1 cellular context compared by ENCODE assay signal in genomic region chr7:123538189-123538714, GRCh38.
A peak's percentile ranks its signal among the peaks of the same experiment; 100 is the strongest.
TF ChIP-seq lines count a peak whose summit lies in the region.

No MANE protein-coding gene starts in this region.

TF ChIP-seq in K562, 482 proteins besides CTCF, POLR2A, EP300 and RAD21 (continued from another document and continues in another):
- TF ChIP-seq, protein P1, sequence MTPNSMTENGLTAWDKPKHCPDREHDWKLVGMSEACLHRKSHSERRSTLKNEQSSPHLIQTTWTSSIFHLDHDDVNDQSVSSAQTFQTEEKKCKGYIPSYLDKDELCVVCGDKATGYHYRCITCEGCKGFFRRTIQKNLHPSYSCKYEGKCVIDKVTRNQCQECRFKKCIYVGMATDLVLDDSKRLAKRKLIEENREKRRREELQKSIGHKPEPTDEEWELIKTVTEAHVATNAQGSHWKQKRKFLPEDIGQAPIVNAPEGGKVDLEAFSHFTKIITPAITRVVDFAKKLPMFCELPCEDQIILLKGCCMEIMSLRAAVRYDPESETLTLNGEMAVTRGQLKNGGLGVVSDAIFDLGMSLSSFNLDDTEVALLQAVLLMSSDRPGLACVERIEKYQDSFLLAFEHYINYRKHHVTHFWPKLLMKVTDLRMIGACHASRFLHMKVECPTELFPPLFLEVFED (CRISPR knock-in tag; conservative IDR thresholded peaks at IDR 0.05) = no peak
- no peak for TF ChIP-seq HMG20A (CRISPR knock-in tag; conservative IDR thresholded peaks at IDR 0.05)
- TF ChIP-seq ZNF318 (IDR thresholded peaks at IDR 0.05; ENCODE audit: borderline replicate concordance in 1 of 2, low read depth in 1 of 2) = peak in 1 of 2 experiments; percentile 71; a peak in 2 of 4 replicates
- TF ChIP-seq, protein P2, sequence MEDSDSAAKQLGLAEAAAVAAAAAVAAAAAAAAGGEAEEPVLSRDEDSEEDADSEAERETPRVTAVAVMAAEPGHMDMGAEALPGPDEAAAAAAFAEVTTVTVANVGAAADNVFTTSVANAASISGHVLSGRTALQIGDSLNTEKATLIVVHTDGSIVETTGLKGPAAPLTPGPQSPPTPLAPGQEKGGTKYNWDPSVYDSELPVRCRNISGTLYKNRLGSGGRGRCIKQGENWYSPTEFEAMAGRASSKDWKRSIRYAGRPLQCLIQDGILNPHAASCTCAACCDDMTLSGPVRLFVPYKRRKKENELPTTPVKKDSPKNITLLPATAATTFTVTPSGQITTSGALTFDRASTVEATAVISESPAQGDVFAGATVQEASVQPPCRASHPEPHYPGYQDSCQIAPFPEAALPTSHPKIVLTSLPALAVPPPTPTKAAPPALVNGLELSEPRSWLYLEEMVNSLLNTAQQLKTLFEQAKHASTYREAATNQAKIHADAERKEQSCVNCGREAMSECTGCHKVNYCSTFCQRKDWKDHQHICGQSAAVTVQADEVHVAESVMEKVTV (CRISPR knock-in tag; IDR thresholded peaks at IDR 0.05) = no peak
- TF ChIP-seq MIER1 (IDR thresholded peaks at IDR 0.05; ENCODE audit: low read depth) = no peak
- TF ChIP-seq NCOA2 (IDR thresholded peaks at IDR 0.05; ENCODE audit: partially characterized antibody in 2 of 2) = peak in 1 of 2 experiments; percentile 60
- TF ChIP-seq, protein P3, sequence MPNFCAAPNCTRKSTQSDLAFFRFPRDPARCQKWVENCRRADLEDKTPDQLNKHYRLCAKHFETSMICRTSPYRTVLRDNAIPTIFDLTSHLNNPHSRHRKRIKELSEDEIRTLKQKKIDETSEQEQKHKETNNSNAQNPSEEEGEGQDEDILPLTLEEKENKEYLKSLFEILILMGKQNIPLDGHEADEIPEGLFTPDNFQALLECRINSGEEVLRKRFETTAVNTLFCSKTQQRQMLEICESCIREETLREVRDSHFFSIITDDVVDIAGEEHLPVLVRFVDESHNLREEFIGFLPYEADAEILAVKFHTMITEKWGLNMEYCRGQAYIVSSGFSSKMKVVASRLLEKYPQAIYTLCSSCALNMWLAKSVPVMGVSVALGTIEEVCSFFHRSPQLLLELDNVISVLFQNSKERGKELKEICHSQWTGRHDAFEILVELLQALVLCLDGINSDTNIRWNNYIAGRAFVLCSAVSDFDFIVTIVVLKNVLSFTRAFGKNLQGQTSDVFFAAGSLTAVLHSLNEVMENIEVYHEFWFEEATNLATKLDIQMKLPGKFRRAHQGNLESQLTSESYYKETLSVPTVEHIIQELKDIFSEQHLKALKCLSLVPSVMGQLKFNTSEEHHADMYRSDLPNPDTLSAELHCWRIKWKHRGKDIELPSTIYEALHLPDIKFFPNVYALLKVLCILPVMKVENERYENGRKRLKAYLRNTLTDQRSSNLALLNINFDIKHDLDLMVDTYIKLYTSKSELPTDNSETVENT (CRISPR knock-in tag; IDR thresholded peaks at IDR 0.05) = no peak
- TF ChIP-seq PTBP1 (IDR thresholded peaks at IDR 0.05; ENCODE audit: low read depth, low read length) = no peak
- no peak for TF ChIP-seq LARP7 (IDR thresholded peaks at IDR 0.05)
- TF ChIP-seq ZNF121 (CRISPR knock-in tag; conservative IDR thresholded peaks at IDR 0.05) = no peak
- TF ChIP-seq, protein P4, sequence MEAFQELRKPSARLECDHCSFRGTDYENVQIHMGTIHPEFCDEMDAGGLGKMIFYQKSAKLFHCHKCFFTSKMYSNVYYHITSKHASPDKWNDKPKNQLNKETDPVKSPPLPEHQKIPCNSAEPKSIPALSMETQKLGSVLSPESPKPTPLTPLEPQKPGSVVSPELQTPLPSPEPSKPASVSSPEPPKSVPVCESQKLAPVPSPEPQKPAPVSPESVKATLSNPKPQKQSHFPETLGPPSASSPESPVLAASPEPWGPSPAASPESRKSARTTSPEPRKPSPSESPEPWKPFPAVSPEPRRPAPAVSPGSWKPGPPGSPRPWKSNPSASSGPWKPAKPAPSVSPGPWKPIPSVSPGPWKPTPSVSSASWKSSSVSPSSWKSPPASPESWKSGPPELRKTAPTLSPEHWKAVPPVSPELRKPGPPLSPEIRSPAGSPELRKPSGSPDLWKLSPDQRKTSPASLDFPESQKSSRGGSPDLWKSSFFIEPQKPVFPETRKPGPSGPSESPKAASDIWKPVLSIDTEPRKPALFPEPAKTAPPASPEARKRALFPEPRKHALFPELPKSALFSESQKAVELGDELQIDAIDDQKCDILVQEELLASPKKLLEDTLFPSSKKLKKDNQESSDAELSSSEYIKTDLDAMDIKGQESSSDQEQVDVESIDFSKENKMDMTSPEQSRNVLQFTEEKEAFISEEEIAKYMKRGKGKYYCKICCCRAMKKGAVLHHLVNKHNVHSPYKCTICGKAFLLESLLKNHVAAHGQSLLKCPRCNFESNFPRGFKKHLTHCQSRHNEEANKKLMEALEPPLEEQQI (IDR thresholded peaks at IDR 0.05) = peak; percentile 72; the same call in 1 of the 2 replicates
- no peak for TF ChIP-seq U2AF2 (optimal IDR thresholded peaks at IDR 0.05; ENCODE audit: low read depth, low read length)
- no peak for TF ChIP-seq CSDE1 (IDR thresholded peaks at IDR 0.05)
- TF ChIP-seq SMARCC2 (IDR thresholded peaks at IDR 0.05; ENCODE audit: low read depth) = peak; percentile 95
- TF ChIP-seq, protein P5, sequence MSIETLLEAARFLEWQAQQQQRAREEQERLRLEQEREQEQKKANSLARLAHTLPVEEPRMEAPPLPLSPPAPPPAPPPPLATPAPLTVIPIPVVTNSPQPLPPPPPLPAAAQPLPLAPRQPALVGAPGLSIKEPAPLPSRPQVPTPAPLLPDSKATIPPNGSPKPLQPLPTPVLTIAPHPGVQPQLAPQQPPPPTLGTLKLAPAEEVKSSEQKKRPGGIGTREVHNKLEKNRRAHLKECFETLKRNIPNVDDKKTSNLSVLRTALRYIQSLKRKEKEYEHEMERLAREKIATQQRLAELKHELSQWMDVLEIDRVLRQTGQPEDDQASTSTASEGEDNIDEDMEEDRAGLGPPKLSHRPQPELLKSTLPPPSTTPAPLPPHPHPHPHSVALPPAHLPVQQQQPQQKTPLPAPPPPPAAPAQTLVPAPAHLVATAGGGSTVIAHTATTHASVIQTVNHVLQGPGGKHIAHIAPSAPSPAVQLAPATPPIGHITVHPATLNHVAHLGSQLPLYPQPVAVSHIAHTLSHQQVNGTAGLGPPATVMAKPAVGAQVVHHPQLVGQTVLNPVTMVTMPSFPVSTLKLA (conservative IDR thresholded peaks at IDR 0.05) = no peak; a peak in 1 of 4 replicates
- no peak for TF ChIP-seq MITF (IDR thresholded peaks at IDR 0.05)
- TF ChIP-seq RBM34 (IDR thresholded peaks at IDR 0.05; ENCODE audit: borderline replicate concordance, insufficient read depth, low read length) = no peak
- TF ChIP-seq, protein P6, sequence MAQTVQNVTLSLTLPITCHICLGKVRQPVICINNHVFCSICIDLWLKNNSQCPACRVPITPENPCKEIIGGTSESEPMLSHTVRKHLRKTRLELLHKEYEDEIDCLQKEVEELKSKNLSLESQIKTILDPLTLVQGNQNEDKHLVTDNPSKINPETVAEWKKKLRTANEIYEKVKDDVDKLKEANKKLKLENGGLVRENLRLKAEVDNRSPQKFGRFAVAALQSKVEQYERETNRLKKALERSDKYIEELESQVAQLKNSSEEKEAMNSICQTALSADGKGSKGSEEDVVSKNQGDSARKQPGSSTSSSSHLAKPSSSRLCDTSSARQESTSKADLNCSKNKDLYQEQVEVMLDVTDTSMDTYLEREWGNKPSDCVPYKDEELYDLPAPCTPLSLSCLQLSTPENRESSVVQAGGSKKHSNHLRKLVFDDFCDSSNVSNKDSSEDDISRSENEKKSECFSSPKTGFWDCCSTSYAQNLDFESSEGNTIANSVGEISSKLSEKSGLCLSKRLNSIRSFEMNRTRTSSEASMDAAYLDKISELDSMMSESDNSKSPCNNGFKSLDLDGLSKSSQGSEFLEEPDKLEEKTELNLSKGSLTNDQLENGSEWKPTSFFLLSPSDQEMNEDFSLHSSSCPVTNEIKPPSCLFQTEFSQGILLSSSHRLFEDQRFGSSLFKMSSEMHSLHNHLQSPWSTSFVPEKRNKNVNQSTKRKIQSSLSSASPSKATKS (CRISPR knock-in tag; IDR thresholded peaks at IDR 0.05) = no peak
- TF ChIP-seq E4F1 (CRISPR knock-in tag; IDR thresholded peaks at IDR 0.05; ENCODE audit: borderline replicate concordance) = no peak
- peak; percentile 19; the same call in 1 of the 2 replicates for TF ChIP-seq NFIC (IDR thresholded peaks at IDR 0.05)
- no peak for TF ChIP-seq OTX1 (CRISPR knock-in tag; IDR thresholded peaks at IDR 0.05)
- TF ChIP-seq THRAP3 (IDR thresholded peaks at IDR 0.05; ENCODE audit: borderline replicate concordance) = no peak
- TF ChIP-seq, protein P7, sequence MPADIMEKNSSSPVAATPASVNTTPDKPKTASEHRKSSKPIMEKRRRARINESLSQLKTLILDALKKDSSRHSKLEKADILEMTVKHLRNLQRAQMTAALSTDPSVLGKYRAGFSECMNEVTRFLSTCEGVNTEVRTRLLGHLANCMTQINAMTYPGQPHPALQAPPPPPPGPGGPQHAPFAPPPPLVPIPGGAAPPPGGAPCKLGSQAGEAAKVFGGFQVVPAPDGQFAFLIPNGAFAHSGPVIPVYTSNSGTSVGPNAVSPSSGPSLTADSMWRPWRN (IDR thresholded peaks at IDR 0.05; ENCODE audit: low read depth) = no peak
- no peak for TF ChIP-seq GABPB1 (CRISPR knock-in tag; IDR thresholded peaks at IDR 0.05)
- TF ChIP-seq EHMT2 (IDR thresholded peaks at IDR 0.05) = 0 out of 2 replicates have a peak, but pooled peaks have one; percentile 32
- no peak for TF ChIP-seq HDGF (IDR thresholded peaks at IDR 0.05)
- TF ChIP-seq ZNF174 (CRISPR knock-in tag; IDR thresholded peaks at IDR 0.05) = no peak
- TF ChIP-seq RBM39 (optimal IDR thresholded peaks at IDR 0.05; ENCODE audit: low read depth, low read length) = no peak
- no peak for TF ChIP-seq NFIX (CRISPR knock-in tag; IDR thresholded peaks at IDR 0.05; ENCODE audit: low read depth)
- TF ChIP-seq ZNF695 (CRISPR knock-in tag; IDR thresholded peaks at IDR 0.05) = no peak
- TF ChIP-seq SMARCA5 (IDR thresholded peaks at IDR 0.05) = no peak
